In the genomic region with DNA sequence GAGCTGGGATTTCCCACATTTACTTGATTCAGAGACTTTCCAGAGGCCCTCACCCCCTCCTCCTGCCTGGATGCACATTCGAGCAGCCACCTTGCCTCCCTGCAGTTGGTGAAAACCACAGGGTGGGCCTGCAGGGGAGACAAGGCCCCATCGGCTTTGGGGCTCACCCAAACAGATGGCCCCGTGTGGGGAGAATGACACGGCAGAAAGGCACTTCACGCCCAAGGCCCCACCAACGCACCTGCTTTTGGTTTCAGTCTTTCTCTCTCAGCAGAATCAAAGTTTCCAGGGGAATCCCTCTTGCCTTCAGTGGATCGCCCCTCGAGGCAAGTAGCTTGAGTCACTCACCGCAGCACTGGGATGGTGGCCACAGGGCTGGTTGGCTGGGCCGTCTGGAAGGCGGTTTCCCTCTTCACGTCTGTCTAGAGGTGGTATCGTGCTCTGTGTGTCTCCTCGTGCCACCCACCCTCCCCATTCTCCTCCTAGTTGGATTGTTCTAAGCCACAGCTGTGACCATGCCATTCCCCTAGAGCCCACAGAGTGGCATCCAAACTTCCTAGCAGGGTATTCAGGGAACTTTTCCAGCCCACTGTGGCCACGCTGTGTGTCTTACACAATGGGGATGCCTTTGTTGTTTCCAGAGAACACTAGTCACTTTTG, we compare ENCODE assay signal across 8 cellular contexts. TPM values are rescaled to one million over a fixed set of nuclear protein-coding genes. Genes with fewer than 3 reads are reported as not detected.
DNase-seq lines count a peak whose midpoint lies in the region; TF ChIP-seq lines count a peak whose summit lies in the region.

No MANE protein-coding gene starts in this region.

- H3K27me3 ChIP-seq in OCI-LY3 (ENCODE audit: low read depth, low read length) = no peaks in the 10 kb centered on the region

- peak overlapping the region; percentile 64 for H3K4me2 ChIP-seq in OCI-LY3 (ENCODE audit: low read length)

- no peaks in the 10 kb centered on the region for H3K79me2 ChIP-seq in OCI-LY3 (ENCODE audit: low read length)

- TF ChIP-seq CTCF in GM12873 (IDR thresholded peaks at IDR 0.05; ENCODE audit: insufficient read depth, low read depth, low read length, missing control alignments) (peak; percentile 31), OCI-LY3 (IDR thresholded peaks at IDR 0.05; ENCODE audit: low read depth, low read length) (peak; percentile 34)

- H3K9ac ChIP-seq in OCI-LY3 (ENCODE audit: low read length) = peak overlapping the region; percentile 80

- H3K4me3 ChIP-seq in OCI-LY3 (ENCODE audit: low read length) = peak overlapping the region; percentile 51

- peaks cover 83% of the 10 kb centered on the region for H3K4me1 ChIP-seq in OCI-LY3 (ENCODE audit: low read length)

- H4K20me1 ChIP-seq in OCI-LY3 (ENCODE audit: insufficient read depth, low read length) = no peaks in the 10 kb centered on the region

- peaks cover 4% of the 10 kb centered on the region for H3K36me3 ChIP-seq in OCI-LY3 (replicated peaks; ENCODE audit: low read depth, low read length)

- H3K27ac ChIP-seq in OCI-LY3 (ENCODE audit: low read length) = peak overlapping the region; percentile 94

- no peak overlapping the region for H2AFZ ChIP-seq in OCI-LY3 (ENCODE audit: low read depth, low read length)

- H3K9me3 ChIP-seq in OCI-LY3 (ENCODE audit: insufficient read depth, low read length) = no peaks in the 10 kb centered on the region

- DNase-seq in H4 (ENCODE audit: low spot score) (peak; percentile 86), NCI-H1105 (lab: John Stamatoyannopoulos, UW) (no peak), iPS-NIHi11 (ENCODE audit: low spot score) (no peak), amniotic stem cell (lab: John Stamatoyannopoulos, UW) (no peak)
- DNase-seq in activated naive CD4-positive, alpha-beta T cell treated with anti-CD3 and anti-CD28 coated beads, Interleukin-2, amount 50 U/mL, for 16 hours = peak; percentile 82
- peak; percentile 73 to 81 for DNase-seq in stimulated activated CD4-positive, alpha-beta T cell treated with anti-CD3 and anti-CD28 coated beads, Interleukin-12 subunit alpha, Interleukin-12 subunit beta, amount 100 ng/mL, for 24 hours (ENCODE audit: low read depth in 2 of 2)

RNA-seq across cellular contexts. Expression of a gene that starts 31.8 kb away (rescaled TPM):
- total RNA-seq in H4 (2014; rRNA removed; shearing (Covaris generic)) = 196 and 227 TPM in 2 replicates

RNA-seq across cellular contexts. Expression of a gene that starts 32.2 kb away (rescaled TPM):
- total RNA-seq in H4 (2014; rRNA removed; shearing (Covaris generic)) = 39.9 and 56.6 TPM in 2 replicates

Comparison
In these comparisons a context has a peak if more than half of its experiments do, and no peak if none do; other contexts are left out.
1. DNase-seq: peak in H4 (single experiment), activated naive CD4-positive, alpha-beta T cell treated with anti-CD3 and anti-CD28 coated beads, Interleukin-2, amount 50 U/mL, for 16 hours (single experiment) and stimulated activated CD4-positive, alpha-beta T cell treated with anti-CD3 and anti-CD28 coated beads, Interleukin-12 subunit alpha, Interleukin-12 subunit beta, amount 100 ng/mL, for 24 hours (2 of 2); none in NCI-H1105 (single experiment), iPS-NIHi11 (single experiment) and amniotic stem cell (single experiment).